1 cellular context compared by ENCODE assay signal in genomic region chr5:43556857-43557593, GRCh38.
TF ChIP-seq lines count a peak whose summit lies in the region.

Gene PAIP1, minus strand, starts transcription at chr5:43557077. Its CDS starts 231 bp downstream, at chr5:43556846.

TF ChIP-seq in SK-N-SH, 30 proteins besides CTCF, POLR2A, EP300 and RAD21 (continued from another document):
- TF ChIP-seq ZBTB33 (IDR thresholded peaks at IDR 0.05; ENCODE audit: borderline replicate concordance, low read depth) (peak; percentile 92), TAF1 (IDR thresholded peaks at IDR 0.05; ENCODE audit: borderline replicate concordance, low read depth, low read length) (peak; percentile 78)
